ENCODE assay signal across 8 cellular contexts in genomic region chr7:139133335-139134139, GRCh38. TPM values are rescaled to one million over a fixed set of nuclear protein-coding genes. Genes with fewer than 3 reads are reported as not detected.
DNase-seq lines count a peak whose midpoint lies in the region; ATAC-seq, FAIRE-seq and TF ChIP-seq lines count a peak whose summit lies in the region.

No MANE protein-coding gene starts in this region.

- peak overlapping the region; percentile 94 for H3K4me3 Mint-ChIP-seq in type B pancreatic cell

- peak; percentile 100 for ATAC-seq in HG02759 (IDR thresholded peaks at IDR 0.05; ENCODE audit: unreplicated experiment)
- peak; percentile 97 to 99 for ATAC-seq in left cardiac atrium

- DNase-seq in GM12892 (ENCODE audit: insufficient read length) (peak; percentile 64), NCI-H1417 (lab: John Stamatoyannopoulos, UW) (peak; percentile 94 to 97 (median 96)), T follicular helper cell (ENCODE audit: low read depth) (peak; percentile 76), adrenal gland (peak; percentile 83 to 93 (median 87)), left cardiac atrium (peak; percentile 91), posterior cingulate gyrus (peak; percentile 78 to 98 (median 86)), type B pancreatic cell (ENCODE audit: extremely low spot score, unreplicated experiment) (peak; percentile 87)

- no peaks in the 10 kb centered on the region for H3K36me3 ChIP-seq in adrenal gland (replicated peaks in 1 of 2)

- H3K4me3 ChIP-seq in adrenal gland = peak overlapping the region in 3 of 4 donors; percentile 5 to 81 (median 33)

- TF ChIP-seq POLR2A in GM12892 (IDR thresholded peaks at IDR 0.05; ENCODE audit: low read depth, low read length) (peak; percentile 57), adrenal gland (IDR thresholded peaks at IDR 0.05) (no peak)

- intact Hi-C loops in adrenal gland (cut with DNase I) = loop anchor here in 1 of 2 donors (10.0 kb wide), 1 partner anchor 101 kb away; the partner anchor contains the start of gene UBN2
- intact Hi-C loops in left cardiac atrium (cut with DNase I) = no loop called here
- intact Hi-C loops in posterior cingulate gyrus (cut with DNase I) = loop anchor here (10.0 kb wide), 1 partner anchor 101 kb away; the partner anchor contains the start of gene UBN2

- H3K9me3 ChIP-seq in adrenal gland (replicated peaks in 1 of 3) = no peaks in the 10 kb centered on the region

- H3K4me1 Mint-ChIP-seq in type B pancreatic cell (ENCODE audit: unreplicated experiment) = peaks cover 16% of the 10 kb centered on the region

- peaks cover 15% of the 10 kb centered on the region for H3K27me3 Mint-ChIP-seq in type B pancreatic cell

- TF ChIP-seq CTCF in adrenal gland (IDR thresholded peaks at IDR 0.05) = no peak
- no peak for TF ChIP-seq CTCF in type B pancreatic cell (conservative IDR thresholded peaks at IDR 0.05)

- no peaks in the 10 kb centered on the region for H3K9me3 Mint-ChIP-seq in type B pancreatic cell

- no peaks in the 10 kb centered on the region for H3K27me3 ChIP-seq in adrenal gland

- peak overlapping the region; percentile 84 for H3K27ac Mint-ChIP-seq in type B pancreatic cell

- peaks cover 7 to 25% of the 10 kb centered on the region in 2 donors for H3K4me1 ChIP-seq in adrenal gland (replicated peaks in 1 of 2)

- 1 to 3% (median 1%) methylated on average over 21 to 36 of the region's 36 CpGs for WGBS in adrenal gland, 4 donors

- peak; percentile 90 for FAIRE-seq in GM12892 (lab: Jason Lieb, UNC)

- H3K27ac ChIP-seq in adrenal gland = peak overlapping the region in 2 of 5 donors; percentile 62 to 64

- H3K36me3 Mint-ChIP-seq in type B pancreatic cell = no peaks in the 10 kb centered on the region

RNA-seq across cellular contexts. Expression of gene ZC3HAV1, which starts 24.0 kb away (rescaled TPM):
- 26.7 TPM for polyA plus RNA-seq in GM12892 (2012; ENCODE audit: missing spikeins)
- total RNA-seq in adrenal gland = 10 to 100 TPM; 28.8 to 50.8 (median 38.6) TPM
- 10 to 100 TPM in 1 of 3 donors, 1 to 10 TPM in 2; 7.7 to 33.6 (median 9.9) TPM for polyA plus RNA-seq in adrenal gland
- 10 to 100 TPM; 12.1 to 16.4 TPM for total RNA-seq in left cardiac atrium
- total RNA-seq in type B pancreatic cell (ENCODE audit: low replicate concordance) = 20.7 and 30.5 TPM in 2 replicates
